8 cellular contexts compared by ENCODE assay signal in the genomic region with DNA sequence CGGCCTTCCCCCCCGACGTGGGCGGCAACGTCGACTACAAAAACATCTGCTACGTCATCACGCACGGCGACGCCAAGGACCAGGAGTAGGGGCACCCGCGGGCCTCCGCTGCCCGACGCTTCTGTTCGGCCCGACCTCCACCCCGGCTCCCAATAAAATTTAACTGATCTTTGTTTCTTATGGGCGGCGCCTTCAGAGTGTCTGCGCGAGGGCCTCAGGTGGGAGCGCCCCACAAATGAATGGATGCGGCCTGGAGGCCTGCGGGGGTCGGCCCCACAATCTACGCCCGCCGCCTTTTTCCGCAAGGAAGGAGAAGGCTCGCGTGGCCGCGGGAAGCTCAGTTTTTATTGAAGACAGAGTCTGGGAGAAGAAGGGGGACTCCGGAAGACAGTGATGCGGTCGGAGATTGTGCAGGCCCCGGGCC. TPM values are rescaled to one million over a fixed set of nuclear protein-coding genes. Genes with fewer than 3 reads are reported as not detected.
DNase-seq lines count a peak whose midpoint lies in the region; ATAC-seq and TF ChIP-seq lines count a peak whose summit lies in the region.

No MANE protein-coding gene starts in this region.

- no peak for TF ChIP-seq CTCF in ascending aorta (IDR thresholded peaks at IDR 0.05)
- TF ChIP-seq CTCF in hepatocyte (IDR thresholded peaks at IDR 0.05; ENCODE audit: poor library complexity), result no peak

- H3K27ac Mint-ChIP-seq in T-helper 17 cell, result peak overlapping the region; percentile 99

- peaks cover 6% of the 10 kb centered on the region for H3K79me2 ChIP-seq in hepatocyte

- peak overlapping the region; percentile 67 to 88 for H3K4me3 ChIP-seq in ascending aorta
- H3K4me3 ChIP-seq in hepatocyte, result peak overlapping the region; percentile 33
- peak overlapping the region; percentile 26 to 82 for H3K4me3 ChIP-seq in aorta (ENCODE audit: low read length in 2 of 2)

- peak overlapping the region; percentile 99 for H3K4me3 Mint-ChIP-seq in T-helper 17 cell

- peak; percentile 46 for TF ChIP-seq POLR2A in GM10847 (IDR thresholded peaks at IDR 0.05; ENCODE audit: extremely low read depth, insufficient read length)

- H2AFZ ChIP-seq in hepatocyte, result peak overlapping the region; percentile 68

- no peaks in the 10 kb centered on the region for H3K27me3 Mint-ChIP-seq in T-helper 17 cell

- peak overlapping the region; percentile 84 for H3K4me2 ChIP-seq in hepatocyte

- ATAC-seq in HG02678 (IDR thresholded peaks at IDR 0.05; ENCODE audit: unreplicated experiment), result peak; percentile 42
- ATAC-seq in T-helper 17 cell, result peak; percentile 57
- peak; percentile 91 for ATAC-seq in aorta (ENCODE audit: low FRiP score)

- H3K27ac ChIP-seq in ascending aorta (peak overlapping the region; percentile 99 to 100), hepatocyte (peak overlapping the region; percentile 99), aorta (ENCODE audit: low read depth in 1 of 2, low read length in 2 of 2) (peak overlapping the region; percentile 95 to 98)

- H3K36me3 ChIP-seq in ascending aorta, result no peaks in the 10 kb centered on the region
- H3K36me3 ChIP-seq in hepatocyte (replicated peaks; ENCODE audit: insufficient read depth, low read depth), result no peaks in the 10 kb centered on the region
- H3K36me3 ChIP-seq in aorta (ENCODE audit: control insufficient read depth in 1 of 2, insufficient read depth in 2 of 2, low read length in 1 of 2), result no peaks in the 10 kb centered on the region

- no peaks in the 10 kb centered on the region for H3K9me2 ChIP-seq in hepatocyte (replicated peaks; ENCODE audit: insufficient read depth)

- no peaks in the 10 kb centered on the region for H3K9me3 ChIP-seq in T-helper 17 cell (ENCODE audit: control insufficient read depth, low read length, poor library complexity, severe bottlenecking)
- H3K9me3 ChIP-seq in ascending aorta, result no peaks in the 10 kb centered on the region
- no peaks in the 10 kb centered on the region for H3K9me3 ChIP-seq in hepatocyte (ENCODE audit: low read depth)
- no peaks in the 10 kb centered on the region for H3K9me3 ChIP-seq in aorta (ENCODE audit: control insufficient read depth, low read length)

- DNase-seq in NCI-H1436 (lab: John Stamatoyannopoulos, UW), result peak; percentile 89
- peak; percentile 74 to 81 (median 78) for DNase-seq in T-helper 17 cell
- DNase-seq in ascending aorta (ENCODE audit: low spot score in 2 of 2), result peak; percentile 80 to 97
- DNase-seq in hepatocyte (ENCODE audit: low spot score), result peak; percentile 93
- peak; percentile 70 for DNase-seq in renal cortical epithelial cell (ENCODE audit: low read depth)
- peak; percentile 97 to 99 for DNase-seq in aorta

- peaks cover 8 to 9% of the 10 kb centered on the region in 2 donors for H3K4me1 ChIP-seq in ascending aorta
- peaks cover 11% of the 10 kb centered on the region for H3K4me1 ChIP-seq in hepatocyte (ENCODE audit: insufficient read depth)
- no peaks in the 10 kb centered on the region for H3K4me1 ChIP-seq in aorta (ENCODE audit: control insufficient read depth in 1 of 2, insufficient read depth in 2 of 2, low read length in 2 of 2)

- WGBS in hepatocyte (ENCODE audit: low lambda C conversion rate, missing lambda C conversion rate), result under 1% methylated on average over 35 of the region's 39 CpGs
- WGBS in aorta, 2 donors, result 0 to 1% methylated on average over 36 to 39 of the region's 39 CpGs

- no peaks in the 10 kb centered on the region for H3K27me3 ChIP-seq in ascending aorta
- H3K27me3 ChIP-seq in hepatocyte, result no peaks in the 10 kb centered on the region
- no peaks in the 10 kb centered on the region for H3K27me3 ChIP-seq in aorta (ENCODE audit: control insufficient read depth in 1 of 2, insufficient read depth in 2 of 2, low read length in 1 of 2)

- H3K36me3 Mint-ChIP-seq in T-helper 17 cell (ENCODE audit: low read depth), result peaks cover 2% of the 10 kb centered on the region

- intact Hi-C loops in ascending aorta (cut with DNase I), result loop anchor here (1.0 to 10.0 kb wide), 10 partner anchors 8 to 563 kb away; partner anchors contain the start of genes ALDOA, CD2BP2, KCTD13 and PAGR1
- intact Hi-C loops in aorta (cut with DNase I), result loop anchor here in 1 of 2 donors (5.0 to 10.0 kb wide), 2 partner anchors 277 to 571 kb away; partner anchors contain the start of genes FBRS, MAZ and PRR14

- peaks cover 40% of the 10 kb centered on the region for H3K4me1 Mint-ChIP-seq in T-helper 17 cell

- H4K20me1 ChIP-seq in hepatocyte (ENCODE audit: insufficient read depth, poor library complexity, severe bottlenecking), result no peaks in the 10 kb centered on the region

RNA-seq across cellular contexts. Expression of gene MYL11, which starts 3.2 kb away (rescaled TPM):
- 1 to 10 TPM in 1 of 2 donors, not detected in 1; 1.8 TPM for total RNA-seq in T-helper 17 cell
- not detected for total RNA-seq in ascending aorta
- total RNA-seq in hepatocyte, result 4.0 TPM in 1 of 2 replicates, not detected in the other
- 2.2 and 5.3 TPM in 2 replicates for polyA plus RNA-seq in hepatocyte
- total RNA-seq in renal cortical epithelial cell, result not detected in 2 replicates
- not detected for total RNA-seq in aorta
- polyA plus RNA-seq in aorta, result under 1 TPM in 1 of 2 donors, not detected in 1; 0.26 TPM

RNA-seq across cellular contexts. Expression of gene SEPTIN1, which starts 4.5 kb away (rescaled TPM):
- total RNA-seq in T-helper 17 cell (100 to 1,000 TPM; 192 to 220 TPM), ascending aorta (not detected), hepatocyte (not detected in 2 replicates), renal cortical epithelial cell (0.25 TPM in 1 of 2 replicates, not detected in the other), aorta (1 to 10 TPM; 2.8 to 6.1 TPM)
- polyA plus RNA-seq in hepatocyte (1.5 and 2.3 TPM in 2 replicates), aorta (1 to 10 TPM; 1.0 to 2.6 TPM)

RNA-seq across cellular contexts. Expression of gene TBC1D10B, which starts 7.5 kb away (rescaled TPM):
- total RNA-seq in T-helper 17 cell, result 10 to 100 TPM; 27.4 to 28.8 TPM
- total RNA-seq in ascending aorta, result 20.9 TPM
- total RNA-seq in hepatocyte, result 21.4 and 29.3 TPM in 2 replicates
- polyA plus RNA-seq in hepatocyte, result 33.3 and 37.9 TPM in 2 replicates
- 26.9 and 46.8 TPM in 2 replicates for total RNA-seq in renal cortical epithelial cell
- total RNA-seq in aorta, result 10 to 100 TPM; 30.7 to 38.0 TPM
- 10 to 100 TPM; 10.3 to 22.2 TPM for polyA plus RNA-seq in aorta

RNA-seq across cellular contexts. Expression of gene ZNF48, which starts 17.4 kb away (rescaled TPM):
- total RNA-seq in T-helper 17 cell, result 1 to 10 TPM; 6.2 to 6.7 TPM
- total RNA-seq in ascending aorta, result 25.1 TPM
- total RNA-seq in hepatocyte, result 7.7 and 8.0 TPM in 2 replicates
- polyA plus RNA-seq in hepatocyte, result 6.1 and 7.1 TPM in 2 replicates
- total RNA-seq in renal cortical epithelial cell, result 12.7 and 13.8 TPM in 2 replicates
- 1 to 10 TPM; 6.2 to 7.4 TPM for total RNA-seq in aorta
- polyA plus RNA-seq in aorta, result 1 to 10 TPM; 3.4 to 4.9 TPM

RNA-seq across cellular contexts. Expression of gene CD2BP2, which starts 22.7 kb away (rescaled TPM):
- 10 to 100 TPM; 35.5 to 44.8 TPM for total RNA-seq in T-helper 17 cell
- total RNA-seq in ascending aorta, result 15.1 TPM
- total RNA-seq in hepatocyte, result 44.2 and 45.1 TPM in 2 replicates
- 37.6 and 41.0 TPM in 2 replicates for polyA plus RNA-seq in hepatocyte
- total RNA-seq in renal cortical epithelial cell, result 36.0 and 40.6 TPM in 2 replicates
- 10 to 100 TPM; 42.6 to 51.3 TPM for total RNA-seq in aorta
- 10 to 100 TPM; 23.4 to 51.1 TPM for polyA plus RNA-seq in aorta

Comparison
In these comparisons a context has a peak if more than half of its experiments do, and no peak if none do; other contexts are left out.
1. Peak in every context shown above with its lines: DNase-seq, ATAC-seq, H3K4me3 ChIP-seq and H3K27ac ChIP-seq.
2. RNA of gene SEPTIN1, which starts 4.5 kb away (total RNA-seq): 192 to 220 TPM in T-helper 17 cell; 2.8 to 6.1 TPM in aorta, 0.25 TPM in renal cortical epithelial cell, not detected in ascending aorta (single experiment) and not detected in hepatocyte; every median in the first group is over 10 times any median in the second.